In the genomic region with DNA sequence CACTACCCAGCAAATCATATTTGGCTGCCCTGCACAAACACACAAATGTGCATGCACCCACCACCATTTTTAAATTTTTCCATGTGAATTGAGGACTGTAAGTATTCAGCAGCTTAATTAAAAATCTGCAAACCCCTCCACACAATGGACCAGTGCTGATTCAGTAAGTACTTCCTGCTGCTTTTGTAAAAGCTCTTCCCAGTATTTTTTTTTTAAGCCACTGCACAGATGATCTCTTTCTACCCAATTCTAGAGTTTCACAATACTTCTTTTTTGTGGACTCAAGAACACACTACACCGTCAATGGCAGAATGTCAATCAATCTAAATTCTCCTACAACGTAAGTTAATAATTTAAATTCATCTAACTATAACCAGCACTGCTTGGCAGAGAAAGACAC, we compare ENCODE assay signal across 1 cellular context.
TF ChIP-seq lines count a peak whose summit lies in the region.

No MANE protein-coding gene starts in this region.

TF ChIP-seq in H1, 55 proteins besides CTCF, POLR2A, EP300 and RAD21 (continued from another document):
- TF ChIP-seq MAFK (IDR thresholded peaks at IDR 0.05; ENCODE audit: low read depth, low read length): no peak
- TF ChIP-seq SIX5 (IDR thresholded peaks at IDR 0.05; ENCODE audit: low read depth, low read length): no peak
- no peak for TF ChIP-seq RXRA (IDR thresholded peaks at IDR 0.05; ENCODE audit: insufficient read depth, low read depth, low read length)
- no peak for TF ChIP-seq TEAD4 (IDR thresholded peaks at IDR 0.05; ENCODE audit: low read depth, low read length)
- no peak for TF ChIP-seq CHD7 (IDR thresholded peaks at IDR 0.05; ENCODE audit: insufficient replicate concordance, low read length)
- TF ChIP-seq GABPA (IDR thresholded peaks at IDR 0.05; ENCODE audit: borderline replicate concordance, insufficient read depth, low read length): no peak
- TF ChIP-seq E2F6 (IDR thresholded peaks at IDR 0.05): no peak
- no peak for TF ChIP-seq KDM1A (IDR thresholded peaks at IDR 0.05; ENCODE audit: borderline replicate concordance, low read length)
- no peak for TF ChIP-seq HDAC2 (IDR thresholded peaks at IDR 0.05; ENCODE audit: borderline replicate concordance in 1 of 2, low read depth in 2 of 2, low read length in 2 of 2)
- no peak for TF ChIP-seq ATF2 (IDR thresholded peaks at IDR 0.05; ENCODE audit: low read length)
- no peak for TF ChIP-seq CTBP2 (IDR thresholded peaks at IDR 0.05; ENCODE audit: borderline replicate concordance, insufficient read depth, insufficient read length, low read length)
- TF ChIP-seq POU5F1 (IDR thresholded peaks at IDR 0.05; ENCODE audit: low read depth, low read length): no peak
- TF ChIP-seq EZH2 (IDR thresholded peaks at IDR 0.05; ENCODE audit: low read depth, low read length, severe bottlenecking): no peak
- TF ChIP-seq, protein P1, sequence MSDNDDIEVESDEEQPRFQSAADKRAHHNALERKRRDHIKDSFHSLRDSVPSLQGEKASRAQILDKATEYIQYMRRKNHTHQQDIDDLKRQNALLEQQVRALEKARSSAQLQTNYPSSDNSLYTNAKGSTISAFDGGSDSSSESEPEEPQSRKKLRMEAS (IDR thresholded peaks at IDR 0.05): no peak
